ENCODE assay signal across 17 cellular contexts in the genomic region with DNA sequence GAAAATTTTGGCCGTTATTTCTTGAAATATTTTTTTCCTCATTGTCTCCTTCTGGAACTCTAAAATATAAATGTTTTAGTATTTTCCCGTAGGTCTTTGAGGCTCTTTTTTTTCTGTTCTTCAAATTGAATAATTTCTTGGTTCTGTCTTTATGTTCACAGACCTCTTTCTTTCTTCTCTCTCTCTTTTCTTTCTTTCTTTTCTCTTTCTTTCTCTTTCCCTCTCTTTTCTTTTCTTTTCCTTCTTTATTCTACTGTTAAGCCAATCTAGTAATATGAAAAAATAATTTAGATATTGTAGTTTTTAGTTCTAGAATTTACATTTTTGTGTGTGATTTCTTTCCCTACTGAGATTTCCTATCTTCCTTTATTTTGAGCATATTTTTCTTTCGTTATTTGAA.
"Had no signal": no experiment of that assay in that cellular context is flagged by ENCODE, and none has a peak within 500 bp of the region (broad histone marks: within the 10 kb centered on the region; RNA-seq: fewer than 3 reads in every experiment).

No MANE protein-coding gene starts in this region.

- H3K9me3 ChIP-seq: lower lobe of right lung had no signal

- ATAC-seq: activated naive CD4-positive, alpha-beta T cell treated with anti-CD3 and anti-CD28 coated beads, Interleukin-2, amount 50 U/mL, for 72 hours; left colon; lower lobe of right lung; natural killer cell treated with Interleukin-12 subunit alpha and Interleukin-12 subunit beta and Interleukin-15 and Interleukin-18, amount 100 ng/mL, for 72 hours; stimulated activated naive CD8-positive, alpha-beta T cell treated with anti-CD3 and anti-CD28 coated beads, Interleukin-15, Interleukin-2, amounts not matched to agents 100 U/mL and 50 U/mL, for 24 hours had no signal

- H3K27ac ChIP-seq: lower lobe of right lung had no signal

- H3K36me3 ChIP-seq: lower lobe of right lung, WERI-Rb-1 had no signal

- FAIRE-seq: islet of Langerhans had no signal

- H3K4me3 ChIP-seq: lower lobe of right lung had no signal

- DNase-seq: activated CD4-positive, alpha-beta T cell treated with anti-CD3 and anti-CD28 coated beads, Interleukin-2, amount 50 U/mL, for 4 hours; activated gamma-delta T cell treated with Interleukin-2 at 50 U/mL for 16 hours; caudate nucleus; erythroblast; foreskin melanocyte; glutamatergic neuron; hippocampal formation; left colon; lower lobe of right lung; occipital lobe; stimulated activated naive CD8-positive, alpha-beta T cell treated with anti-CD3 and anti-CD28 coated beads, Interleukin-15, Interleukin-2, amounts not matched to agents 100 U/mL and 50 U/mL, for 24 hours; T-helper 2 cell; trophoblast cell had no signal
